Comparison of ENCODE assay signal across 13 cellular contexts in the genomic region with DNA sequence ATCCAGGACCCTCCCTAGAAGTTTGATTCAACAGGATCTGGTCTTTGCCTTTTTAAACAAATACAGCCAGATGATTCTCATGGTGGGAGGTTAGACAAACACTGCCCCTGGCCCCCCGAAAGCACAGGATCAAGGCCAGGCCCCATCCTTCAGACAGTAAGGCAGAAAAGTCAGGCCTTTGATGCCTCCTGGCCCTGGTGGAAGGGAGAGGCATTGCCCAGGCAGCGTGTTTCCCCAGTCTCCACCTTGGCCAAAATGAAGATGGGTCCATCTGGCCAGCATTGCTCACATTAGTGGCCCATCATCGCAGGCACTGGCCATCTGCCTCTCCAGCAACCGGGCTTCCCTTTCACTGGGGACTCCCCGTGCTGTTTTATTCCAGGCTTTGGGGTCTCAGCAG.
"Had no signal": no experiment of that assay in that cellular context is flagged by ENCODE, and none has a peak within 500 bp of the region (broad histone marks: within the 10 kb centered on the region; RNA-seq: fewer than 3 reads in every experiment).

No MANE protein-coding gene starts in this region.

- H3K4me3 ChIP-seq: esophagus muscularis mucosa, thyroid gland had no signal

- H3K9me3 ChIP-seq: thyroid gland had no signal

- H3K27ac Mint-ChIP-seq: activated CD4-positive, alpha-beta T cell treated with anti-CD3 and anti-CD28 coated beads for 36 hours; activated naive CD4-positive, alpha-beta T cell treated with anti-CD3 and anti-CD28 coated beads for 36 hours; activated T-cell treated with anti-CD3 and anti-CD28 coated beads, Interleukin-2, amount 50 U/mL, for 24 hours; activated T-helper 2 cell treated with anti-CD3 and anti-CD28 coated beads, Interferon-gamma antibody, Interleukin-2, Interleukin-4, amounts not matched to agents 10 μg/mL and 5 μg/mL and 100 μg/mL, durations not matched to agents 14 hours and 24 hours and 36 hours; immature natural killer cell; naive thymus-derived CD8-positive, alpha-beta T cell had no signal

- H3K4me1 Mint-ChIP-seq: immature natural killer cell had no signal

- H3K36me3 ChIP-seq: esophagus muscularis mucosa, thyroid gland had no signal

- H3K9me3 Mint-ChIP-seq: activated naive CD4-positive, alpha-beta T cell treated with anti-CD3 and anti-CD28 coated beads for 36 hours; activated T-helper 2 cell treated with anti-CD3 and anti-CD28 coated beads, Interferon-gamma antibody, Interleukin-2, Interleukin-4, amounts not matched to agents 10 μg/mL and 5 μg/mL and 100 μg/mL, durations not matched to agents 14 hours and 24 hours and 36 hours; immature natural killer cell had no signal

- ATAC-seq: activated CD4-positive, alpha-beta T cell treated with anti-CD3 and anti-CD28 coated beads for 36 hours; naive thymus-derived CD8-positive, alpha-beta T cell had no signal

- H3K27me3 ChIP-seq: esophagus muscularis mucosa, thyroid gland had no signal

- H3K27ac ChIP-seq: esophagus muscularis mucosa, thyroid gland had no signal

- H3K4me3 Mint-ChIP-seq: activated CD4-positive, alpha-beta T cell treated with anti-CD3 and anti-CD28 coated beads for 36 hours; activated naive CD4-positive, alpha-beta T cell treated with anti-CD3 and anti-CD28 coated beads for 36 hours; activated T-cell treated with anti-CD3 and anti-CD28 coated beads, Interleukin-2, amount 50 U/mL, for 24 hours; immature natural killer cell; naive thymus-derived CD8-positive, alpha-beta T cell had no signal

- DNase-seq: activated CD4-positive, alpha-beta T cell treated with anti-CD3 and anti-CD28 coated beads for 36 hours; activated CD4-positive, alpha-beta T cell treated with anti-CD3 and anti-CD28 coated beads, Interleukin-2, amount 50 U/mL, for 48 hours; activated naive CD4-positive, alpha-beta T cell treated with anti-CD3 and anti-CD28 coated beads for 36 hours; activated T-cell treated with anti-CD3 and anti-CD28 coated beads, Interleukin-2, amount 50 U/mL, for 24 hours; effector CD8-positive, alpha-beta T cell; immature natural killer cell; kidney glomerular epithelial cell; mesendoderm; naive thymus-derived CD8-positive, alpha-beta T cell; stimulated activated naive CD4-positive, alpha-beta T cell treated with Interleukin-2 at 50 U/mL for 16 hours had no signal

- H3K36me3 Mint-ChIP-seq: immature natural killer cell had no signal
